In the genomic region with DNA sequence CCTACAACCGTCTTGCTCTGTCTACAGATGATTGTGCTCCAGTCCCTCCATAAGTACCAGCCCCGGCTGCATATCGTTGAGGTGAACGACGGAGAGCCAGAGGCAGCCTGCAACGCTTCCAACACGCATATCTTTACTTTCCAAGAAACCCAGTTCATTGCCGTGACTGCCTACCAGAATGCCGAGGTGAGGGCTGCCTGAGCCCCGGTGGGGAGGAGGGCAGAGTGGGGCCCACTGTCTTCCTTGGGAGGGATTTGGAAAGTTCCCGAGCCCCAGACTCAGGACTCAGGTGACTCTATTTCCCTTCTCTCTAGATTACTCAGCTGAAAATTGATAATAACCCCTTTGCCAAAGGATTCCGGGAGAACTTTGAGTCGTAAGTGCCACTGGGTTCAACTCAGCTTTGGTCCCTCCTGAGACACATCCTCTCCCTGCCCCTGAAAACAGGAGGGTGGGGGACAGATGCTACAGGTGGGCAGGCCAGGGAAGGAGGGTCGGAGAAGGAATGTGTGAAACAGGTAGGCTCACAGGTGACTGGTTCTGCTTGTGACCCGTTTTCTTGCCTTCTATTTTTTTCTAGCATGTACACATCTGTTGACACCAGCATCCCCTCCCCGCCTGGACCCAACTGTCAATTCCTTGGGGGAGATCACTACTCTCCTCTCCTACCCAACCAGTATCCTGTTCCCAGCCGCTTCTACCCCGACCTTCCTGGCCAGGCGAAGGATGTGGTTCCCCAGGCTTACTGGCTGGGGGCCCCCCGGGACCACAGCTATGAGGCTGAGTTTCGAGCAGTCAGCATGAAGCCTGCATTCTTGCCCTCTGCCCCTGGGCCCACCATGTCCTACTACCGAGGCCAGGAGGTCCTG, we compare ENCODE assay signal across 32 cellular contexts. TPM values are rescaled to one million over a fixed set of nuclear protein-coding genes. Genes with fewer than 3 reads are reported as not detected.
DNase-seq lines count a peak whose midpoint lies in the region; ATAC-seq and TF ChIP-seq lines count a peak whose summit lies in the region.
"Had no signal": no experiment of that assay in that cellular context is flagged by ENCODE, and none has a peak within 500 bp of the region (broad histone marks: within the 10 kb centered on the region; RNA-seq: fewer than 3 reads in every experiment).

No MANE protein-coding gene starts in this region.

- H3K9me2 ChIP-seq in GM23338 (ENCODE audit: insufficient read depth) = no peaks in the 10 kb centered on the region

- H3K27me3 ChIP-seq in suprapubic skin (peaks cover 64% of the 10 kb centered on the region), GM23338 (ENCODE audit: insufficient read depth) (no peaks in the 10 kb centered on the region)

- no peaks in the 10 kb centered on the region for H4K20me1 ChIP-seq in GM23338 (replicated peaks; ENCODE audit: insufficient read depth)

- H3K4me1 ChIP-seq in suprapubic skin = no peaks in the 10 kb centered on the region
- H3K4me1 ChIP-seq in GM23338 (ENCODE audit: insufficient read depth) = no peaks in the 10 kb centered on the region
- H3K4me1 ChIP-seq: colonic mucosa, prostate gland, transverse colon had no signal

- in situ Hi-C loops in GM13976 (cut with MboI; ENCODE audit: low sequenced_read_pairs, unreplicated experiment) = no loop called here

- H3K9me3 Mint-ChIP-seq in immature natural killer cell = no peaks in the 10 kb centered on the region
- no peaks in the 10 kb centered on the region for H3K9me3 Mint-ChIP-seq in GM23338
- H3K9me3 Mint-ChIP-seq: activated naive CD4-positive, alpha-beta T cell treated with anti-CD3 and anti-CD28 coated beads, Interleukin-2, amount 50 U/mL, for 72 hours; activated T-helper 17 cell treated with anti-CD3 and anti-CD28 coated beads, Interleukin-2, amount 50 U/mL, for 72 hours had no signal

- peak overlapping the region; percentile 71 to 100 (median 100) for H3K4me3 Mint-ChIP-seq in immature natural killer cell
- no peak overlapping the region for H3K4me3 Mint-ChIP-seq in GM23338
- H3K4me3 Mint-ChIP-seq: activated T-helper 17 cell treated with anti-CD3 and anti-CD28 coated beads, Interleukin-2, amount 50 U/mL, for 72 hours; B cell had no signal

- H3K27ac ChIP-seq in suprapubic skin (no peak overlapping the region), GM23338 (ENCODE audit: low read depth) (no peak overlapping the region)
- H3K27ac ChIP-seq: colonic mucosa, neutrophil, prostate gland, transverse colon, WERI-Rb-1 had no signal

- no peaks in the 10 kb centered on the region for H3K9me3 ChIP-seq in suprapubic skin
- H3K9me3 ChIP-seq: colonic mucosa, neutrophil, prostate gland, transverse colon had no signal

- ATAC-seq in GM23338 = no peak
- ATAC-seq: activated naive CD4-positive, alpha-beta T cell treated with anti-CD3 and anti-CD28 coated beads, Interleukin-2, amount 50 U/mL, for 72 hours; activated T-helper 17 cell treated with anti-CD3 and anti-CD28 coated beads, Interleukin-2, amount 50 U/mL, for 72 hours had no signal

- H3K27ac Mint-ChIP-seq in immature natural killer cell = peak overlapping the region; percentile 92 to 97 (median 96)
- no peak overlapping the region for H3K27ac Mint-ChIP-seq in GM23338
- H3K27ac Mint-ChIP-seq: activated naive CD4-positive, alpha-beta T cell treated with anti-CD3 and anti-CD28 coated beads, Interleukin-2, amount 50 U/mL, for 72 hours; activated T-helper 17 cell treated with anti-CD3 and anti-CD28 coated beads, Interleukin-2, amount 50 U/mL, for 72 hours; B cell had no signal

- no peak overlapping the region for H3K4me2 ChIP-seq in GM23338

- H3K36me3 ChIP-seq in suprapubic skin (no peaks in the 10 kb centered on the region), GM23338 (ENCODE audit: insufficient read depth) (no peaks in the 10 kb centered on the region)
- H3K36me3 ChIP-seq: colonic mucosa, neutrophil, prostate gland, transverse colon, WERI-Rb-1 had no signal

- no peak for TF ChIP-seq CTCF in GM13976 (IDR thresholded peaks at IDR 0.05; ENCODE audit: borderline replicate concordance, control extremely low read depth, extremely low read depth, insufficient read depth, missing control alignments)
- TF ChIP-seq CTCF in suprapubic skin (IDR thresholded peaks at IDR 0.05) = no peak
- no peak for TF ChIP-seq CTCF in GM23338 (conservative IDR thresholded peaks at IDR 0.05; ENCODE audit: low read depth in 2 of 2)

- H3F3A ChIP-seq in GM23338 (replicated peaks; ENCODE audit: low read depth) = no peaks in the 10 kb centered on the region

- H2AFZ ChIP-seq in GM23338 = no peak overlapping the region

- H3K4me1 Mint-ChIP-seq in immature natural killer cell = peaks cover 82 to 88% of the 10 kb centered on the region in 2 donors
- no peaks in the 10 kb centered on the region for H3K4me1 Mint-ChIP-seq in GM23338

- no peak for TF ChIP-seq EP300 in suprapubic skin (IDR thresholded peaks at IDR 0.05)

- 57% methylated on average over 21 of the region's 22 CpGs for WGBS in suprapubic skin

- H3K36me3 Mint-ChIP-seq in immature natural killer cell (peaks cover 22 to 59% (median 22%) of the 10 kb centered on the region in 3 donors), GM23338 (ENCODE audit: low read depth) (no peaks in the 10 kb centered on the region)

- H3K4me3 ChIP-seq in suprapubic skin (no peak overlapping the region), GM23338 (no peak overlapping the region)
- H3K4me3 ChIP-seq: colonic mucosa, prostate gland, transverse colon had no signal

- H3K27me3 Mint-ChIP-seq in immature natural killer cell (ENCODE audit: low read depth in 3 of 3) (peaks cover 12 to 55% (median 39%) of the 10 kb centered on the region in 3 donors), GM23338 (ENCODE audit: insufficient read depth, low read depth, poor library complexity) (peaks cover 6% of the 10 kb centered on the region)
- H3K27me3 Mint-ChIP-seq: activated T-helper 17 cell treated with anti-CD3 and anti-CD28 coated beads, Interleukin-2, amount 50 U/mL, for 72 hours had no signal

- no peaks in the 10 kb centered on the region for H3K79me2 ChIP-seq in GM23338 (replicated peaks; ENCODE audit: insufficient read depth)

- DNase-seq in activated effector memory CD4-positive, alpha-beta T cell treated with anti-CD3 and anti-CD28 coated beads, Interleukin-2, amount 50 U/mL, for 16 hours = peak; percentile 56
- DNase-seq in activated effector memory CD4-positive, alpha-beta T cell treated with Interleukin-2 at 50 U/mL for 16 hours = no peak
- peak; percentile 21 for DNase-seq in GM13976 (ENCODE audit: low spot score)
- DNase-seq in immature natural killer cell = no peak
- DNase-seq in suprapubic skin (ENCODE audit: low spot score in 2 of 2) = peak; percentile 37 to 50
- DNase-seq in iPS-NIHi11 (ENCODE audit: low spot score) = no peak
- no peak for DNase-seq in GM23338 (ENCODE audit: low spot score)
- no peak for DNase-seq in SKM-1 (lab: John Stamatoyannopoulos, UW; ENCODE audit: unreplicated experiment)
- DNase-seq: activated CD4-positive, alpha-beta T cell treated with anti-CD3 and anti-CD28 coated beads, Interleukin-2, amount 50 U/mL, for 1 hour; anterior cingulate cortex; colonic mucosa; DMS53; effector CD4-positive, alpha-beta T cell; hippocampal formation; mesenchymal stem cell; NCI-H1092; NCI-H187; NCI-H2171 treated with DMSO at 0.1 percent for 48 hours; NCI-H510A treated with DMSO at 0.1 percent for 48 hours; stimulated activated CD4-positive, alpha-beta T cell treated with anti-CD3 and anti-CD28 coated beads, Interleukin-4, amount 100 ng/mL, for 1 hour; T1000; transverse colon; WERI-Rb-1 had no signal

- no peak for TF ChIP-seq POLR2A in suprapubic skin (IDR thresholded peaks at IDR 0.05)

TF ChIP-seq in GM23338, 12 proteins besides CTCF, POLR2A, EP300 and RAD21 (continues in another document):
- TF ChIP-seq, protein P1, sequence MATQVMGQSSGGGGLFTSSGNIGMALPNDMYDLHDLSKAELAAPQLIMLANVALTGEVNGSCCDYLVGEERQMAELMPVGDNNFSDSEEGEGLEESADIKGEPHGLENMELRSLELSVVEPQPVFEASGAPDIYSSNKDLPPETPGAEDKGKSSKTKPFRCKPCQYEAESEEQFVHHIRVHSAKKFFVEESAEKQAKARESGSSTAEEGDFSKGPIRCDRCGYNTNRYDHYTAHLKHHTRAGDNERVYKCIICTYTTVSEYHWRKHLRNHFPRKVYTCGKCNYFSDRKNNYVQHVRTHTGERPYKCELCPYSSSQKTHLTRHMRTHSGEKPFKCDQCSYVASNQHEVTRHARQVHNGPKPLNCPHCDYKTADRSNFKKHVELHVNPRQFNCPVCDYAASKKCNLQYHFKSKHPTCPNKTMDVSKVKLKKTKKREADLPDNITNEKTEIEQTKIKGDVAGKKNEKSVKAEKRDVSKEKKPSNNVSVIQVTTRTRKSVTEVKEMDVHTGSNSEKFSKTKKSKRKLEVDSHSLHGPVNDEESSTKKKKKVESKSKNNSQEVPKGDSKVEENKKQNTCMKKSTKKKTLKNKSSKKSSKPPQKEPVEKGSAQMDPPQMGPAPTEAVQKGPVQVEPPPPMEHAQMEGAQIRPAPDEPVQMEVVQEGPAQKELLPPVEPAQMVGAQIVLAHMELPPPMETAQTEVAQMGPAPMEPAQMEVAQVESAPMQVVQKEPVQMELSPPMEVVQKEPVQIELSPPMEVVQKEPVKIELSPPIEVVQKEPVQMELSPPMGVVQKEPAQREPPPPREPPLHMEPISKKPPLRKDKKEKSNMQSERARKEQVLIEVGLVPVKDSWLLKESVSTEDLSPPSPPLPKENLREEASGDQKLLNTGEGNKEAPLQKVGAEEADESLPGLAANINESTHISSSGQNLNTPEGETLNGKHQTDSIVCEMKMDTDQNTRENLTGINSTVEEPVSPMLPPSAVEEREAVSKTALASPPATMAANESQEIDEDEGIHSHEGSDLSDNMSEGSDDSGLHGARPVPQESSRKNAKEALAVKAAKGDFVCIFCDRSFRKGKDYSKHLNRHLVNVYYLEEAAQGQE (IDR thresholded peaks at IDR 0.05; ENCODE audit: unreplicated experiment) = no peak
- no peak for TF ChIP-seq NANOG (IDR thresholded peaks at IDR 0.05; ENCODE audit: borderline replicate concordance)
- no peak for TF ChIP-seq JUNB (IDR thresholded peaks at IDR 0.05; ENCODE audit: unreplicated experiment)
- TF ChIP-seq STAT1 (IDR thresholded peaks at IDR 0.05; ENCODE audit: unreplicated experiment) = no peak

RNA-seq across cellular contexts. Expression of gene TBX21, which starts 11.4 kb away (rescaled TPM):
- polyA plus RNA-seq in immature natural killer cell (100 to 1,000 TPM; 199 to 385 (median 225) TPM), GM23338 (2016; fragmentation: Nextera tagmentation; extraction: Ambion mirVana) (not detected in 2 replicates)
- under 1 TPM in 1 of 4 donors, not detected in 3; 0.80 TPM for total RNA-seq in suprapubic skin
- total RNA-seq in GM23338 (2014; rRNA removed; shearing (Covaris generic)) = not detected in 2 replicates
- total RNA-seq: bronchial epithelial cell, fibroblast of lung, G401, RPMI7951 had no signal
- polyA plus RNA-seq: fibroblast of lung had no signal

RNA-seq across cellular contexts. Expression of gene TBKBP1, which starts 50.4 kb away (rescaled TPM):
- polyA plus RNA-seq in immature natural killer cell (1 to 10 TPM; 1.3 to 2.3 (median 2.2) TPM), GM23338 (2016; fragmentation: Nextera tagmentation; extraction: Ambion mirVana) (2.2 and 2.5 TPM in 2 replicates)
- 10 to 100 TPM in 1 of 4 donors, 1 to 10 TPM in 3; 4.9 to 10.5 (median 8.4) TPM for total RNA-seq in suprapubic skin
- 10.6 and 12.1 TPM in 2 replicates for total RNA-seq in GM23338 (2014; rRNA removed; shearing (Covaris generic))

Comparison
In these comparisons a context has a peak if more than half of its experiments do, and no peak if none do; other contexts are left out.
1. DNase-seq: peak in activated effector memory CD4-positive, alpha-beta T cell treated with anti-CD3 and anti-CD28 coated beads, Interleukin-2, amount 50 U/mL, for 16 hours (single experiment), GM13976 (single experiment) and suprapubic skin (2 of 2); none in activated effector memory CD4-positive, alpha-beta T cell treated with Interleukin-2 at 50 U/mL for 16 hours (single experiment), immature natural killer cell (0 of 3), iPS-NIHi11 (single experiment), GM23338 (single experiment) and SKM-1 (single experiment).